ENCODE assay signal across 2 cellular contexts in the genomic region with DNA sequence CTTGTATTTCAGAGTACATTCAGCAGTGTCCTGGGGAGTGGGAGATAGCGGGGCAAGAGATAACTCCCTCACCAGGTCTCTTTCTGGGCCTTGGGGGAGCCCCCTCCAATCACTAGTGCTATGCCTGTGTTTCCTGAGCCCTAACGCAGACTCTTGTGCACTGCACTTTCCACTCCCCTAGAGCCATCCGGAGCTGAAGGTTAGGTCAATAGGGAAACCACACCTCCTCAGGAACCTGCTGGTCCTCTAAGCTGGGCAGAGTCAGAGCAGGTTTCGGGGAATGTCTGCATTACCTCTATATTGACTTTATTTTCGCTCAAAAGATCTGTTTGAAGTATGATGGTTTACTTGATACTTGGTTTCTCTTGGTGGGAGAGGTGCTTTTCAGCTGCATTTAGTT.
TF ChIP-seq lines count a peak whose summit lies in the region.

No MANE protein-coding gene starts in this region.

TF ChIP-seq in GM23338, 12 proteins besides CTCF, POLR2A, EP300 and RAD21:
- TF ChIP-seq ZNF114 (CRISPR knock-in tag; IDR thresholded peaks at IDR 0.05) = no peak
- no peak for TF ChIP-seq STAT1 (IDR thresholded peaks at IDR 0.05; ENCODE audit: unreplicated experiment)
- no peak for TF ChIP-seq JUNB (IDR thresholded peaks at IDR 0.05; ENCODE audit: unreplicated experiment)
- no peak for TF ChIP-seq NANOG (IDR thresholded peaks at IDR 0.05; ENCODE audit: borderline replicate concordance)

TF ChIP-seq in H1, 55 proteins besides CTCF, POLR2A, EP300 and RAD21:
- no peak for TF ChIP-seq ZNF274 (IDR thresholded peaks at IDR 0.05; ENCODE audit: borderline replicate concordance, extremely low read depth, low read length)
- TF ChIP-seq, protein P1, sequence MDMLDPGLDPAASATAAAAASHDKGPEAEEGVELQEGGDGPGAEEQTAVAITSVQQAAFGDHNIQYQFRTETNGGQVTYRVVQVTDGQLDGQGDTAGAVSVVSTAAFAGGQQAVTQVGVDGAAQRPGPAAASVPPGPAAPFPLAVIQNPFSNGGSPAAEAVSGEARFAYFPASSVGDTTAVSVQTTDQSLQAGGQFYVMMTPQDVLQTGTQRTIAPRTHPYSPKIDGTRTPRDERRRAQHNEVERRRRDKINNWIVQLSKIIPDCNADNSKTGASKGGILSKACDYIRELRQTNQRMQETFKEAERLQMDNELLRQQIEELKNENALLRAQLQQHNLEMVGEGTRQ (IDR thresholded peaks at IDR 0.05; ENCODE audit: low read length) = no peak
- TF ChIP-seq TCF12 (IDR thresholded peaks at IDR 0.05; ENCODE audit: low read depth, low read length) = no peak
- TF ChIP-seq SAP30 (IDR thresholded peaks at IDR 0.05; ENCODE audit: insufficient read depth, insufficient replicate concordance, low read length) = no peak
- TF ChIP-seq, protein P2, sequence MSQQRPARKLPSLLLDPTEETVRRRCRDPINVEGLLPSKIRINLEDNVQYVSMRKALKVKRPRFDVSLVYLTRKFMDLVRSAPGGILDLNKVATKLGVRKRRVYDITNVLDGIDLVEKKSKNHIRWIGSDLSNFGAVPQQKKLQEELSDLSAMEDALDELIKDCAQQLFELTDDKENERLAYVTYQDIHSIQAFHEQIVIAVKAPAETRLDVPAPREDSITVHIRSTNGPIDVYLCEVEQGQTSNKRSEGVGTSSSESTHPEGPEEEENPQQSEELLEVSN (IDR thresholded peaks at IDR 0.05) = no peak
- TF ChIP-seq RXRA (IDR thresholded peaks at IDR 0.05; ENCODE audit: insufficient read depth, low read depth, low read length) = no peak
- TF ChIP-seq BCL11A (IDR thresholded peaks at IDR 0.05; ENCODE audit: low read depth in 2 of 2, low read length in 2 of 2) = no peak
- TF ChIP-seq POLR2AphosphoS5 (IDR thresholded peaks at IDR 0.05; ENCODE audit: low read depth, low read length) = no peak
- no peak for TF ChIP-seq SIX5 (IDR thresholded peaks at IDR 0.05; ENCODE audit: low read depth, low read length)
- TF ChIP-seq JUND (IDR thresholded peaks at IDR 0.05; ENCODE audit: low read length) = no peak
- no peak for TF ChIP-seq KDM4A (IDR thresholded peaks at IDR 0.05; ENCODE audit: low read depth, low read length, severe bottlenecking)
- no peak for TF ChIP-seq CHD1 (IDR thresholded peaks at IDR 0.05; ENCODE audit: low read depth, low read length)
- no peak for TF ChIP-seq GTF2F1 (IDR thresholded peaks at IDR 0.05; ENCODE audit: borderline replicate concordance, low read depth, low read length)
- no peak for TF ChIP-seq TAF7 (optimal IDR thresholded peaks at IDR 0.05; ENCODE audit: borderline replicate concordance, low read depth, low read length)
- TF ChIP-seq ASH2L (IDR thresholded peaks at IDR 0.05; ENCODE audit: low read length) = no peak
TF ChIP-seq in H1: peak in this region for 0.
